Comparison of ENCODE assay signal across 24 cellular contexts in genomic region chr5:178435321-178436238, GRCh38.
DNase-seq lines count a peak whose midpoint lies in the region; ATAC-seq and TF ChIP-seq lines count a peak whose summit lies in the region.
"Had no signal": no experiment of that assay in that cellular context is flagged by ENCODE, and none has a peak within 500 bp of the region (broad histone marks: within the 10 kb centered on the region; RNA-seq: fewer than 3 reads in every experiment).

No MANE protein-coding gene starts in this region.

- DNase-seq in BE2C (no peak), Karpas-422 (no peak), left lobe of liver (ENCODE audit: low spot score) (peak; percentile 31), retina (peak; percentile 17), cerebellar nuclear complex (lab: John Stamatoyannopoulos, UW) (no peak)
- no peak for DNase-seq in activated naive CD8-positive, alpha-beta T cell treated with anti-CD3 and anti-CD28 coated beads, Interleukin-2, amount 50 U/mL, for 24 hours
- DNase-seq: activated CD4-positive, alpha-beta T cell treated with anti-CD3 and anti-CD28 coated beads, Interleukin-2, amount 50 U/mL, for 4 hours; activated naive CD4-positive, alpha-beta T cell treated with anti-CD3 and anti-CD28 coated beads, Interleukin-2, amount 50 U/mL, for 16 hours; amniotic stem cell; hippocampal formation; KBM-7; NCI-H1417 treated with DMSO at 0.1 percent for 48 hours; NCI-H2029 treated with DMSO at 0.1 percent for 48 hours; NCI-H226; PC-9; stimulated activated CD4-positive, alpha-beta T cell treated with anti-CD3 and anti-CD28 coated beads, Interleukin-15, amount 100 ng/mL, for 24 hours had no signal

- no peaks in the 10 kb centered on the region for H3K9me3 ChIP-seq in BE2C
- no peaks in the 10 kb centered on the region for H3K9me3 ChIP-seq in Karpas-422 (ENCODE audit: low read length)
- H3K9me3 ChIP-seq: neutrophil, prostate gland had no signal

- H2AFZ ChIP-seq in Karpas-422 (ENCODE audit: low read length) = no peak overlapping the region
- H2AFZ ChIP-seq: PC-9 had no signal

- no peaks in the 10 kb centered on the region for H3K27me3 Mint-ChIP-seq in activated naive CD8-positive, alpha-beta T cell treated with anti-CD3 and anti-CD28 coated beads, Interleukin-2, amount 50 U/mL, for 24 hours

- no peaks in the 10 kb centered on the region for H3K27me3 ChIP-seq in BE2C
- no peaks in the 10 kb centered on the region for H3K27me3 ChIP-seq in Karpas-422 (ENCODE audit: low read length)
- H3K27me3 ChIP-seq: neutrophil had no signal

- no peaks in the 10 kb centered on the region for H3K9me3 Mint-ChIP-seq in activated naive CD8-positive, alpha-beta T cell treated with anti-CD3 and anti-CD28 coated beads, Interleukin-2, amount 50 U/mL, for 24 hours
- H3K9me3 Mint-ChIP-seq: activated T-helper 17 cell treated with anti-CD3 and anti-CD28 coated beads, Interleukin-2, amount 50 U/mL, for 72 hours had no signal

- ATAC-seq in left lobe of liver (no peak), HG03439 (IDR thresholded peaks at IDR 0.05; ENCODE audit: unreplicated experiment) (no peak)
- ATAC-seq in activated naive CD8-positive, alpha-beta T cell treated with anti-CD3 and anti-CD28 coated beads, Interleukin-2, amount 50 U/mL, for 24 hours = no peak
- ATAC-seq: activated CD4-positive, CD25-positive, alpha-beta regulatory T cell treated with anti-CD3 and anti-CD28 coated beads, Interleukin-2, amount 50 U/mL, for 24 hours; activated T-helper 17 cell treated with anti-CD3 and anti-CD28 coated beads, Interleukin-2, amount 50 U/mL, for 72 hours; stimulated activated memory B cell treated with anti-CD40 and anti-IgM and Interleukin-4, amounts not matched to agents 10 μg/mL and 1 μg/mL and 100 μg/mL, for 72 hours had no signal

- no peak for TF ChIP-seq CTCF in BE2C (IDR thresholded peaks at IDR 0.05; ENCODE audit: low read depth, low read length)

- H3K27ac Mint-ChIP-seq in activated naive CD8-positive, alpha-beta T cell treated with anti-CD3 and anti-CD28 coated beads, Interleukin-2, amount 50 U/mL, for 24 hours = no peak overlapping the region
- H3K27ac Mint-ChIP-seq: activated T-helper 17 cell treated with anti-CD3 and anti-CD28 coated beads, Interleukin-2, amount 50 U/mL, for 72 hours; B cell; memory B cell; stimulated activated memory B cell treated with anti-CD40 and anti-IgM and Interleukin-4, amounts not matched to agents 10 μg/mL and 1 μg/mL and 100 μg/mL, for 72 hours had no signal

- H3K4me3 ChIP-seq in BE2C (ENCODE audit: low read depth, low read length) (peak overlapping the region; percentile 32; the same call in 1 of the 2 replicates), Karpas-422 (ENCODE audit: low read length) (no peak overlapping the region)
- H3K4me3 ChIP-seq: PC-9, prostate gland had no signal

- H3K36me3 ChIP-seq in BE2C (no peaks in the 10 kb centered on the region), Karpas-422 (ENCODE audit: insufficient read depth, low read length) (no peaks in the 10 kb centered on the region)
- H3K36me3 ChIP-seq: neutrophil, prostate gland had no signal

- no peak overlapping the region for H3K27ac ChIP-seq in Karpas-422 (ENCODE audit: low read length)
- H3K27ac ChIP-seq: neutrophil, PC-9, prostate gland had no signal

- no peaks in the 10 kb centered on the region for H3K4me1 Mint-ChIP-seq in activated naive CD8-positive, alpha-beta T cell treated with anti-CD3 and anti-CD28 coated beads, Interleukin-2, amount 50 U/mL, for 24 hours
- H3K4me1 Mint-ChIP-seq: activated T-helper 17 cell treated with anti-CD3 and anti-CD28 coated beads, Interleukin-2, amount 50 U/mL, for 72 hours; B cell; memory B cell; stimulated activated memory B cell treated with anti-CD40 and anti-IgM and Interleukin-4, amounts not matched to agents 10 μg/mL and 1 μg/mL and 100 μg/mL, for 72 hours had no signal

- peaks cover 9% of the 10 kb centered on the region for H3K4me1 ChIP-seq in BE2C
- H3K4me1 ChIP-seq in Karpas-422 (ENCODE audit: low read length) = peaks cover 10% of the 10 kb centered on the region
- H3K4me1 ChIP-seq: prostate gland had no signal

- H3K9ac ChIP-seq in Karpas-422 (ENCODE audit: low read length) = no peak overlapping the region

- no peaks in the 10 kb centered on the region for H3K36me3 Mint-ChIP-seq in activated naive CD8-positive, alpha-beta T cell treated with anti-CD3 and anti-CD28 coated beads, Interleukin-2, amount 50 U/mL, for 24 hours (ENCODE audit: low read depth)
- H3K36me3 Mint-ChIP-seq: memory B cell; stimulated activated memory B cell treated with anti-CD40 and anti-IgM and Interleukin-4, amounts not matched to agents 10 μg/mL and 1 μg/mL and 100 μg/mL, for 72 hours had no signal

- no peaks in the 10 kb centered on the region for H4K20me1 ChIP-seq in Karpas-422 (ENCODE audit: insufficient read depth, low read depth, low read length)

- H3K4me2 ChIP-seq in Karpas-422 (ENCODE audit: low read depth, low read length, poor library complexity, severe bottlenecking) = peak overlapping the region; percentile 32
- H3K4me2 ChIP-seq: PC-9 had no signal

- H3K9me2 ChIP-seq in Karpas-422 (replicated peaks; ENCODE audit: insufficient read depth, low read length) = no peaks in the 10 kb centered on the region

- H3K79me2 ChIP-seq in Karpas-422 (ENCODE audit: low read length) = no peaks in the 10 kb centered on the region

- no peak overlapping the region for H3K4me3 Mint-ChIP-seq in activated naive CD8-positive, alpha-beta T cell treated with anti-CD3 and anti-CD28 coated beads, Interleukin-2, amount 50 U/mL, for 24 hours
- H3K4me3 Mint-ChIP-seq: activated T-helper 17 cell treated with anti-CD3 and anti-CD28 coated beads, Interleukin-2, amount 50 U/mL, for 72 hours; B cell; memory B cell; stimulated activated memory B cell treated with anti-CD40 and anti-IgM and Interleukin-4, amounts not matched to agents 10 μg/mL and 1 μg/mL and 100 μg/mL, for 72 hours had no signal

Comparison
In these comparisons a context has a peak if more than half of its experiments do, and no peak if none do; other contexts are left out.
1. DNase-seq: peak in left lobe of liver (single experiment) and retina (single experiment); none in BE2C (single experiment), Karpas-422 (single experiment), activated naive CD8-positive, alpha-beta T cell treated with anti-CD3 and anti-CD28 coated beads, Interleukin-2, amount 50 U/mL, for 24 hours (single experiment) and cerebellar nuclear complex (0 of 2).